18 cellular contexts compared by ENCODE assay signal in the genomic region with DNA sequence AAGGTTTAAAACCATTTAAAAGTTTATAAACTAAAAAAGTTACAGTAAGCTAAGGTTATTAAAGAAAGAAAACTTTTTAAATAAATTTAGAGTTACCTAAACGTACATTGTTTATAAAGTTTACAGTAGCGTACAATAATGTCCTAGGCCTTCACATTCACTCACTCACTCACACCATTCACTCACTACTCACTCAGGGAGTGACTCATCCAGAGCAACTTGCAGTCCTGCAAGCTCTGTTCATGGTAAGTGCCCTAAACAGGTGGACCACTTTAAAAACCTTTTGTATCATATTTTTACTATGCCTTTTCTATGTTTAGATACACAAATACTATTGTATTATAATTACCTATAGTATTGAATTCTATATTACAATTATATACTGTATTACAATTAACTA.
DNase-seq lines count a peak whose midpoint lies in the region; ATAC-seq, FAIRE-seq and TF ChIP-seq lines count a peak whose summit lies in the region.
"Had no signal": no experiment of that assay in that cellular context is flagged by ENCODE, and none has a peak within 500 bp of the region (broad histone marks: within the 10 kb centered on the region; RNA-seq: fewer than 3 reads in every experiment).

No MANE protein-coding gene starts in this region.

- H3K27ac Mint-ChIP-seq in MCF 10A (ENCODE audit: low read depth, unreplicated experiment): no peak overlapping the region
- H3K27ac Mint-ChIP-seq in stimulated activated effector memory CD8-positive, alpha-beta T cell treated with anti-CD3 and anti-CD28 coated beads, Interleukin-12 subunit alpha, Interleukin-12 subunit beta, amount 100 ng/mL, for 72 hours: no peak overlapping the region
- no peak overlapping the region for H3K27ac Mint-ChIP-seq in activated CD4-positive, alpha-beta T cell treated with anti-CD3 and anti-CD28 coated beads, Interleukin-2, amount 10 ng/mL, durations not matched to agents 24 days and 14 days
- H3K27ac Mint-ChIP-seq: activated CD8-positive, alpha-beta T cell treated with anti-CD3 and anti-CD28 coated beads, Interleukin-2, amount 10 ng/mL, durations not matched to agents 7 days and 5 days; CD8-positive, alpha-beta memory T cell; endodermal cell had no signal

- H3K36me3 Mint-ChIP-seq in MCF 10A (ENCODE audit: insufficient read depth, unreplicated experiment): no peaks in the 10 kb centered on the region
- no peaks in the 10 kb centered on the region for H3K36me3 Mint-ChIP-seq in stimulated activated effector memory CD8-positive, alpha-beta T cell treated with anti-CD3 and anti-CD28 coated beads, Interleukin-12 subunit alpha, Interleukin-12 subunit beta, amount 100 ng/mL, for 72 hours
- H3K36me3 Mint-ChIP-seq in activated CD4-positive, alpha-beta T cell treated with anti-CD3 and anti-CD28 coated beads, Interleukin-2, amount 10 ng/mL, durations not matched to agents 24 days and 14 days (ENCODE audit: low read depth): no peaks in the 10 kb centered on the region

- H3K9me3 Mint-ChIP-seq in MCF 10A (ENCODE audit: unreplicated experiment): no peaks in the 10 kb centered on the region
- no peaks in the 10 kb centered on the region for H3K9me3 Mint-ChIP-seq in stimulated activated effector memory CD8-positive, alpha-beta T cell treated with anti-CD3 and anti-CD28 coated beads, Interleukin-12 subunit alpha, Interleukin-12 subunit beta, amount 100 ng/mL, for 72 hours
- H3K9me3 Mint-ChIP-seq in activated CD4-positive, alpha-beta T cell treated with anti-CD3 and anti-CD28 coated beads, Interleukin-2, amount 10 ng/mL, durations not matched to agents 24 days and 14 days: peaks cover 4% of the 10 kb centered on the region
- H3K9me3 Mint-ChIP-seq: endodermal cell had no signal

- H3K9me3 ChIP-seq in breast epithelium (no peaks in the 10 kb centered on the region), endothelial cell of umbilical vein (replicated peaks; ENCODE audit: control insufficient read depth, insufficient read depth, low read length) (no peaks in the 10 kb centered on the region)
- H3K9me3 ChIP-seq: left lung, Peyer's patch had no signal

- intact Hi-C loops in MCF 10A (cut with micrococcal nuclease) (no loop called here), breast epithelium (cut with DNase I; ENCODE audit: low total_unique reads) (no loop called here), endothelial cell of umbilical vein (cut with micrococcal nuclease) (no loop called here)
- intact Hi-C loops in activated CD4-positive, alpha-beta T cell treated with anti-CD3 and anti-CD28 coated beads, Interleukin-2, amount 10 ng/mL, durations not matched to agents 24 days and 14 days (cut with micrococcal nuclease): loop anchor here (5.0 kb wide), 1 partner anchor 335 kb away; the partner anchor contains the start of gene CCNH

- H3K4me3 ChIP-seq in breast epithelium (no peak overlapping the region), endothelial cell of umbilical vein (replicated peaks in 1 of 3; ENCODE audit: insufficient read depth in 1 of 3, low read depth in 1 of 3, low read length in 3 of 3) (no peak overlapping the region)
- H3K4me3 ChIP-seq: left lung, Peyer's patch had no signal

- no peak for FAIRE-seq in endothelial cell of umbilical vein (lab: Jason Lieb, UNC)

- no peak overlapping the region for H3K4me2 ChIP-seq in endothelial cell of umbilical vein (ENCODE audit: insufficient read depth, low read length)

- TF ChIP-seq CTCF in MCF 10A (IDR thresholded peaks at IDR 0.05; ENCODE audit: unreplicated experiment): no peak
- no peak for TF ChIP-seq CTCF in breast epithelium (IDR thresholded peaks at IDR 0.05)
- TF ChIP-seq CTCF in endothelial cell of umbilical vein (IDR thresholded peaks at IDR 0.05; ENCODE audit: extremely low read depth in 1 of 2, insufficient read depth in 1 of 2, low read depth in 1 of 2, low read length in 2 of 2): no peak

- H3K27me3 ChIP-seq in breast epithelium (no peaks in the 10 kb centered on the region), endothelial cell of umbilical vein (ENCODE audit: control insufficient read depth in 2 of 2, insufficient read depth in 2 of 2, low read length in 2 of 2) (no peaks in the 10 kb centered on the region)
- H3K27me3 ChIP-seq: left lung, Peyer's patch had no signal

- peak; percentile 74 for ATAC-seq in stimulated activated effector memory CD8-positive, alpha-beta T cell treated with anti-CD3 and anti-CD28 coated beads, Interleukin-12 subunit alpha, Interleukin-12 subunit beta, amount 100 ng/mL, for 72 hours
- ATAC-seq in HG03469 (IDR thresholded peaks at IDR 0.05; ENCODE audit: unreplicated experiment): no peak
- ATAC-seq: activated CD8-positive, alpha-beta T cell treated with anti-CD3 and anti-CD28 coated beads, Interleukin-2, amount 10 ng/mL, durations not matched to agents 7 days and 5 days; left lung; sciatic nerve had no signal

- H3K4me1 Mint-ChIP-seq in MCF 10A (ENCODE audit: insufficient read depth, unreplicated experiment): peaks cover 6% of the 10 kb centered on the region
- H3K4me1 Mint-ChIP-seq in stimulated activated effector memory CD8-positive, alpha-beta T cell treated with anti-CD3 and anti-CD28 coated beads, Interleukin-12 subunit alpha, Interleukin-12 subunit beta, amount 100 ng/mL, for 72 hours: peaks cover 40% of the 10 kb centered on the region
- peaks cover 42% of the 10 kb centered on the region for H3K4me1 Mint-ChIP-seq in activated CD4-positive, alpha-beta T cell treated with anti-CD3 and anti-CD28 coated beads, Interleukin-2, amount 10 ng/mL, durations not matched to agents 24 days and 14 days

- H3K4me1 ChIP-seq in breast epithelium (peaks cover 0 to 4% of the 10 kb centered on the region in 2 donors), endothelial cell of umbilical vein (ENCODE audit: control insufficient read depth, extremely low read depth, insufficient read depth, low read length) (peaks cover 14% of the 10 kb centered on the region)

- H3K36me3 ChIP-seq in breast epithelium (no peaks in the 10 kb centered on the region), endothelial cell of umbilical vein (ENCODE audit: control insufficient read depth in 2 of 2, extremely low read depth in 1 of 2, insufficient read depth in 2 of 2, low read length in 2 of 2) (no peaks in the 10 kb centered on the region)
- H3K36me3 ChIP-seq: left lung, Peyer's patch had no signal

- dilution Hi-C loops in endothelial cell of umbilical vein (cut with MboI; ENCODE audit: extremely low pct_ligation_motif_present, low sequenced_read_pairs): no loop called here

- H3K27ac ChIP-seq in breast epithelium: no peak overlapping the region
- no peak overlapping the region for H3K27ac ChIP-seq in endothelial cell of umbilical vein (ENCODE audit: insufficient read depth, low read depth, low read length)
- H3K27ac ChIP-seq: left lung, Peyer's patch had no signal

- DNase-seq in MCF 10A (ENCODE audit: unreplicated experiment) (peak; percentile 48), breast epithelium (ENCODE audit: low spot score in 2 of 2) (no peak), NCI-H69 (lab: John Stamatoyannopoulos, UW) (peak; percentile 6), endothelial cell of umbilical vein (ENCODE audit: low read depth, low spot score) (no peak), iPS-NIHi7 (ENCODE audit: extremely low spot score) (no peak)
- DNase-seq in stimulated activated effector memory CD8-positive, alpha-beta T cell treated with anti-CD3 and anti-CD28 coated beads, Interleukin-12 subunit alpha, Interleukin-12 subunit beta, amount 100 ng/mL, for 72 hours (ENCODE audit: low spot score in 2 of 2): no peak
- DNase-seq in activated CD4-positive, alpha-beta T cell treated with anti-CD3 and anti-CD28 coated beads, Interleukin-2, amount 10 ng/mL, durations not matched to agents 24 days and 14 days: no peak
- DNase-seq: activated CD8-positive, alpha-beta T cell treated with anti-CD3 and anti-CD28 coated beads, Interleukin-2, amount 10 ng/mL, durations not matched to agents 7 days and 5 days; CD8-positive, alpha-beta memory T cell; endodermal cell; left lung; NCI-H1048; NCI-H2081; occipital lobe; Peyer's patch; stimulated activated CD4-positive, alpha-beta T cell treated with anti-CD3 and anti-CD28 coated beads, Interleukin-2, amount 100 ng/mL, for 24 hours had no signal

- CTCF ChIA-PET in MCF 10A (lab: Yijun Ruan, JAX): interaction anchor here (0.6 to 1.2 kb wide), 3 partner anchors 55 to 941 kb away, joined by 3 to 4 read pairs (median 3); no protein-coding TSS in a partner anchor
- CTCF ChIA-PET in endothelial cell of umbilical vein (lab: Charles Lee): no interaction called here

- POLR2A ChIA-PET in MCF 10A (lab: Yijun Ruan, JAX) (interaction anchor here (0.7 kb wide), 1 partner anchor 336 kb away, joined by 5 read pairs; the partner anchor contains the start of gene CCNH), endothelial cell of umbilical vein (lab: Charles Lee) (no interaction called here)

- no peak overlapping the region for H3K4me3 Mint-ChIP-seq in MCF 10A (ENCODE audit: unreplicated experiment)
- no peak overlapping the region for H3K4me3 Mint-ChIP-seq in stimulated activated effector memory CD8-positive, alpha-beta T cell treated with anti-CD3 and anti-CD28 coated beads, Interleukin-12 subunit alpha, Interleukin-12 subunit beta, amount 100 ng/mL, for 72 hours
- H3K4me3 Mint-ChIP-seq in activated CD4-positive, alpha-beta T cell treated with anti-CD3 and anti-CD28 coated beads, Interleukin-2, amount 10 ng/mL, durations not matched to agents 24 days and 14 days: no peak overlapping the region
- H3K4me3 Mint-ChIP-seq: activated CD8-positive, alpha-beta T cell treated with anti-CD3 and anti-CD28 coated beads, Interleukin-2, amount 10 ng/mL, durations not matched to agents 7 days and 5 days; CD8-positive, alpha-beta memory T cell; endodermal cell had no signal

- no peaks in the 10 kb centered on the region for H3K79me2 ChIP-seq in endothelial cell of umbilical vein (ENCODE audit: control insufficient read depth, insufficient read depth, low read length)

- no peak overlapping the region for H3K9ac ChIP-seq in endothelial cell of umbilical vein (replicated peaks; ENCODE audit: extremely low read depth, insufficient read depth, low read length)

- H2AFZ ChIP-seq in endothelial cell of umbilical vein (ENCODE audit: low read depth, low read length): no peak overlapping the region

- no peaks in the 10 kb centered on the region for H3K27me3 Mint-ChIP-seq in MCF 10A (ENCODE audit: insufficient read depth, unreplicated experiment)
- H3K27me3 Mint-ChIP-seq in activated CD4-positive, alpha-beta T cell treated with anti-CD3 and anti-CD28 coated beads, Interleukin-2, amount 10 ng/mL, durations not matched to agents 24 days and 14 days: no peaks in the 10 kb centered on the region
- H3K27me3 Mint-ChIP-seq: CD8-positive, alpha-beta memory T cell had no signal

- no peaks in the 10 kb centered on the region for H3K9me1 ChIP-seq in endothelial cell of umbilical vein (replicated peaks; ENCODE audit: control insufficient read depth, extremely low read depth, insufficient read depth, low read length)

- H4K20me1 ChIP-seq in endothelial cell of umbilical vein (replicated peaks; ENCODE audit: control insufficient read depth, extremely low read depth, insufficient read depth, low read length): no peaks in the 10 kb centered on the region

- BruUV-seq in MCF 10A (replicated peaks; lab: Mats Ljungman, UMichigan): no TSS peak
- BruUV-seq in endothelial cell of umbilical vein (replicated peaks; lab: Mats Ljungman, UMichigan): no TSS peak

- no peak for TF ChIP-seq POLR2A in breast epithelium (IDR thresholded peaks at IDR 0.05)
- no peak for TF ChIP-seq POLR2A in endothelial cell of umbilical vein (IDR thresholded peaks at IDR 0.05; ENCODE audit: low read depth, low read length)

Comparison
In these comparisons a context has a peak if more than half of its experiments do, and no peak if none do; other contexts are left out.
1. DNase-seq: peak in MCF 10A (single experiment) and NCI-H69 (single experiment); none in breast epithelium (0 of 2), endothelial cell of umbilical vein (single experiment), stimulated activated effector memory CD8-positive, alpha-beta T cell treated with anti-CD3 and anti-CD28 coated beads, Interleukin-12 subunit alpha, Interleukin-12 subunit beta, amount 100 ng/mL, for 72 hours (0 of 2), activated CD4-positive, alpha-beta T cell treated with anti-CD3 and anti-CD28 coated beads, Interleukin-2, amount 10 ng/mL, durations not matched to agents 24 days and 14 days (single experiment) and iPS-NIHi7 (single experiment).